ENCODE assay signal across 9 cellular contexts in the genomic region with DNA sequence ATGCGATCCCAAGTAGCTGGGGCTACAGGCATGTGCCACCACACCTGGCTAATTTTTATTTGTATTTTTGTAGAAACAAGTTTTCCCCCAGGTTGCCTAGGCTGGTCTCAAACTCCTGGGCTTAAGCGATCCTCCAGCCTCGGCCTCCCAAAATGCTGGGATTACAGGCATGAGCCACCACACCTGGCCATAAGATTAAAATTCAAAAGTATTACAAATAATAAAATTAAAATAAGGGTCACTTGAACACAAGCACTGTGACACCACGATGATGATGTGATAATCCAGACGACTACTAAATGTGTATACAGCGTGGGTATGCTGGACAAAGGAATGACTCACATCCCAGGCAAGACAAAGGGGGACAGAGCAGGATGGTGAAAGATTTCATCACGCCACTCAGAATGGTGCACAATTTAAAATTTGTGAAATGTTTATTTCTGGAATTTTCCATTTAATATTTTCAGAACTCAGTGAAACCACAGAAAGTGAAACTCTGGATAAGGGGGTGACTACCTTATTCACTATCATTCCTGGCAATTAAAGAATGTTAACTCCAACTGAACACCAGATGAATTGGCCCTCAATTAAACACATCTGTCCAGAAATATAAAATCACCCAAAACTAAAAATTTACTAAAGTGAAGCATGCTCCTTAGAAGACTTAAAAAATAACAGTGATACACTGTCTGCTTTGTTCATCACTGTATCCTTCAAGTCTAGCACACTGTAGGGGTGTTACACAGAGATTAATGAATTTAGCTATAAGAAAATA. TPM values are rescaled to one million over a fixed set of nuclear protein-coding genes. Genes with fewer than 3 reads are reported as not detected.
A peak's percentile ranks its signal among the peaks of the same experiment; 100 is the strongest.
DNase-seq lines count a peak whose midpoint lies in the region; TF ChIP-seq lines count a peak whose summit lies in the region.
"Had no signal": no experiment of that assay in that cellular context is flagged by ENCODE, and none has a peak within 500 bp of the region (broad histone marks: within the 10 kb centered on the region; RNA-seq: fewer than 3 reads in every experiment).

No MANE protein-coding gene starts in this region.

- H3K9me3 ChIP-seq in OCI-LY1 (ENCODE audit: low read length), result no peaks in the 10 kb centered on the region
- no peaks in the 10 kb centered on the region for H3K9me3 ChIP-seq in neutrophil

- H3K27ac ChIP-seq in OCI-LY1 (ENCODE audit: low read depth, low read length, poor library complexity, severe bottlenecking) (peak overlapping the region; percentile 87), neutrophil (peak overlapping the region; percentile 96)

- peak; percentile 74 for DNase-seq in GM03348 (ENCODE audit: low spot score)
- DNase-seq in choroid plexus epithelial cell (ENCODE audit: low read depth), result peak; percentile 70
- DNase-seq in mesenteric fat pad (ENCODE audit: low spot score), result no peak
- no peak for DNase-seq in activated gamma-delta T cell (lab: John Stamatoyannopoulos, UW)
- DNase-seq in NCI-H2227 (lab: John Stamatoyannopoulos, UW; ENCODE audit: unreplicated experiment), result no peak
- DNase-seq in activated CD4-positive, alpha-beta T cell treated with anti-CD3 and anti-CD28 coated beads for 1 hour, result no peak

- H3F3A ChIP-seq in OCI-LY1 (ENCODE audit: insufficient read depth, low read length), result peaks cover 21% of the 10 kb centered on the region

- peaks cover 83% of the 10 kb centered on the region for H3K79me2 ChIP-seq in OCI-LY1 (ENCODE audit: insufficient read depth, low read length)

- no peaks in the 10 kb centered on the region for H4K20me1 ChIP-seq in OCI-LY1 (ENCODE audit: insufficient read depth, low read length)

- TF ChIP-seq CTCF in OCI-LY1 (IDR thresholded peaks at IDR 0.05; ENCODE audit: low read length) (no peak), choroid plexus epithelial cell (conservative IDR thresholded peaks at IDR 0.05; ENCODE audit: low read depth, low read length) (no peak), neutrophil (IDR thresholded peaks at IDR 0.05) (no peak)

- H3K36me3 ChIP-seq in OCI-LY1 (ENCODE audit: insufficient read depth, low read length), result no peaks in the 10 kb centered on the region
- H3K36me3 ChIP-seq in neutrophil, result no peaks in the 10 kb centered on the region

- no peaks in the 10 kb centered on the region for H3K9me2 ChIP-seq in OCI-LY1 (ENCODE audit: low read depth, low read length)

- H3K4me2 ChIP-seq in OCI-LY1 (ENCODE audit: low read length), result peak overlapping the region; percentile 88

- peak overlapping the region; percentile 39 for H3K4me3 ChIP-seq in OCI-LY1 (ENCODE audit: low read depth, low read length, poor library complexity, severe bottlenecking)
- H3K4me3 ChIP-seq in choroid plexus epithelial cell (ENCODE audit: low read depth, low read length), result no peak overlapping the region
- no peak overlapping the region for H3K4me3 ChIP-seq in neutrophil (ENCODE audit: low read depth in 1 of 2, low read length in 1 of 2)
- H3K4me3 ChIP-seq: lung had no signal

- H3K27me3 ChIP-seq in OCI-LY1 (ENCODE audit: insufficient read depth, low read length) (no peaks in the 10 kb centered on the region), neutrophil (no peaks in the 10 kb centered on the region)

- H2AFZ ChIP-seq in OCI-LY1 (ENCODE audit: low read length), result no peak overlapping the region

- peak overlapping the region; percentile 49 for H3K9ac ChIP-seq in OCI-LY1 (ENCODE audit: low read length)

- H3K4me1 ChIP-seq in OCI-LY1 (ENCODE audit: insufficient read depth, low read length, severe bottlenecking) (peaks cover 100% of the 10 kb centered on the region), neutrophil (ENCODE audit: control insufficient read depth in 1 of 2, insufficient read depth in 1 of 2, low read depth in 1 of 2, low read length in 1 of 2) (peaks cover 95 to 100% of the 10 kb centered on the region in 2 experiments)

RNA-seq across cellular contexts. Expression of a gene that starts 13.1 kb away (rescaled TPM):
- total RNA-seq in mesenteric fat pad, result 54.2 TPM

Comparison
In these comparisons a context has a peak if more than half of its experiments do, and no peak if none do; other contexts are left out.
1. DNase-seq: peak in GM03348 (single experiment) and choroid plexus epithelial cell (single experiment); none in mesenteric fat pad (single experiment), activated gamma-delta T cell (single experiment), NCI-H2227 (single experiment) and activated CD4-positive, alpha-beta T cell treated with anti-CD3 and anti-CD28 coated beads for 1 hour (single experiment).